In the genomic region with DNA sequence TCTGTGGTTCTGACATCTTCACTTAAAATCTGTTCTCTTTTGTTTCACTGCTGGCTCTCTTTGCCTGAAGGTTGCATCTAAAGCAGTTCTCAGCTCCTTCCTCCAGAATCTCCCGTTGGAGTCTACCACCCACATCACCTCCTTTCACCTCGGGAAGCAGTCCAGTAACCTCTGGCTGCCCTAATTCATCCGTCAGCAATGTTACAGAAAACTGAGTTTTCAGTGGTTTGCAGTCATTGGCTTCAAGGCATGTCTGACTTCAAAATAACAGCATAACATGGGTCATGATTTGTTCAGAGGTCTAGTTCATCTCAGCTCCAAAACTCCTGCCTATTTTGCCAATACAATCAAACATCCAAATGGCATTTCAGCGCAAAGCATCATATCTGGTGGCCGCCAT, we compare ENCODE assay signal across 33 cellular contexts.
"Had no signal": no experiment of that assay in that cellular context is flagged by ENCODE, and none has a peak within 500 bp of the region (broad histone marks: within the 10 kb centered on the region; RNA-seq: fewer than 3 reads in every experiment).

No MANE protein-coding gene starts in this region.

- FAIRE-seq: astrocyte, bronchial epithelial cell, endometrium had no signal

- H3K4me1 Mint-ChIP-seq: activated CD4-positive, alpha-beta memory T cell treated with anti-CD3 and anti-CD28 coated beads, Interleukin-2, amount 10 ng/mL, durations not matched to agents 7 days and 5 days; activated CD4-positive, alpha-beta T cell treated with anti-CD3 and anti-CD28 coated beads, Interleukin-2, amount 10 ng/mL, durations not matched to agents 7 days and 5 days; T-helper 17 cell had no signal

- H3K4me3 Mint-ChIP-seq: activated CD4-positive, alpha-beta memory T cell treated with anti-CD3 and anti-CD28 coated beads, Interleukin-2, amount 10 ng/mL, durations not matched to agents 7 days and 5 days; activated CD4-positive, alpha-beta T cell treated with anti-CD3 and anti-CD28 coated beads, Interleukin-2, amount 10 ng/mL, durations not matched to agents 7 days and 5 days; activated naive CD8-positive, alpha-beta T cell; activated T-cell treated with anti-CD3 and anti-CD28 coated beads, Interleukin-2, amount 50 U/mL, for 24 hours; activated T-cell treated with anti-CD3 and anti-CD28 coated beads, Interleukin-2, amount 50 U/mL, for 72 hours; T-helper 17 cell; T-helper 2 cell treated with Interferon-gamma antibody and Interleukin-4, amounts not matched to agents 5 μg/mL and 100 μg/mL, for 36 hours had no signal

- ATAC-seq: activated T-cell treated with anti-CD3 and anti-CD28 coated beads, Interleukin-2, amount 50 U/mL, for 72 hours; esophagus mucosa; foreskin keratinocyte; gastrocnemius medialis; heart left ventricle; T-helper 17 cell had no signal

- H3K4me1 ChIP-seq: colonic mucosa, foreskin keratinocyte, gastrocnemius medialis had no signal

- H3K36me3 Mint-ChIP-seq: activated naive CD8-positive, alpha-beta T cell had no signal

- H3K27ac ChIP-seq: brain microvascular endothelial cell, colonic mucosa, foreskin keratinocyte, gastrocnemius medialis, heart left ventricle, WERI-Rb-1 had no signal

- H3K36me3 ChIP-seq: brain microvascular endothelial cell, colonic mucosa had no signal

- H3K27me3 ChIP-seq: brain microvascular endothelial cell, colonic mucosa, foreskin keratinocyte, gastrocnemius medialis, heart left ventricle had no signal

- H3K27ac Mint-ChIP-seq: activated CD4-positive, alpha-beta memory T cell treated with anti-CD3 and anti-CD28 coated beads, Interleukin-2, amount 10 ng/mL, durations not matched to agents 7 days and 5 days; activated CD4-positive, alpha-beta T cell treated with anti-CD3 and anti-CD28 coated beads, Interleukin-2, amount 10 ng/mL, durations not matched to agents 7 days and 5 days; activated naive CD8-positive, alpha-beta T cell; activated T-cell treated with anti-CD3 and anti-CD28 coated beads, Interleukin-2, amount 50 U/mL, for 24 hours; activated T-cell treated with anti-CD3 and anti-CD28 coated beads, Interleukin-2, amount 50 U/mL, for 72 hours; T-helper 17 cell; T-helper 2 cell treated with Interferon-gamma antibody and Interleukin-4, amounts not matched to agents 5 μg/mL and 100 μg/mL, for 36 hours had no signal

- H3K27me3 Mint-ChIP-seq: activated CD4-positive, alpha-beta memory T cell treated with anti-CD3 and anti-CD28 coated beads, Interleukin-2, amount 10 ng/mL, durations not matched to agents 7 days and 5 days; activated CD4-positive, alpha-beta T cell treated with anti-CD3 and anti-CD28 coated beads, Interleukin-2, amount 10 ng/mL, durations not matched to agents 7 days and 5 days; activated naive CD8-positive, alpha-beta T cell; activated T-cell treated with anti-CD3 and anti-CD28 coated beads, Interleukin-2, amount 50 U/mL, for 24 hours had no signal

- H3K4me3 ChIP-seq: colonic mucosa, gastrocnemius medialis, heart left ventricle had no signal

- H3K9me3 ChIP-seq: colonic mucosa, gastrocnemius medialis, heart left ventricle had no signal

- H3K9me3 Mint-ChIP-seq: activated CD4-positive, alpha-beta memory T cell treated with anti-CD3 and anti-CD28 coated beads, Interleukin-2, amount 10 ng/mL, durations not matched to agents 7 days and 5 days; activated CD4-positive, alpha-beta T cell treated with anti-CD3 and anti-CD28 coated beads, Interleukin-2, amount 10 ng/mL, durations not matched to agents 7 days and 5 days; activated T-cell treated with anti-CD3 and anti-CD28 coated beads, Interleukin-2, amount 50 U/mL, for 24 hours; activated T-cell treated with anti-CD3 and anti-CD28 coated beads, Interleukin-2, amount 50 U/mL, for 72 hours; T-helper 2 cell treated with Interferon-gamma antibody and Interleukin-4, amounts not matched to agents 5 μg/mL and 100 μg/mL, for 36 hours had no signal

- DNase-seq: activated CD4-positive, alpha-beta memory T cell treated with anti-CD3 and anti-CD28 coated beads, Interleukin-2, amount 10 ng/mL, durations not matched to agents 7 days and 5 days; activated CD4-positive, alpha-beta T cell treated with anti-CD3 and anti-CD28 coated beads for 1 hour; activated CD4-positive, alpha-beta T cell treated with anti-CD3 and anti-CD28 coated beads for 4 hours; activated CD4-positive, alpha-beta T cell treated with anti-CD3 and anti-CD28 coated beads, Interleukin-2, amount 10 ng/mL, durations not matched to agents 7 days and 5 days; activated CD4-positive, alpha-beta T cell treated with anti-CD3 and anti-CD28 coated beads, Interleukin-2, amount 50 U/mL, for 4 hours; activated CD4-positive, CD25-positive, alpha-beta regulatory T cell; activated CD8-positive, alpha-beta memory T cell treated with anti-CD3 and anti-CD28 coated beads, Interleukin-2, amount 50 U/mL, for 48 hours; activated gamma-delta T cell treated with Interleukin-2 at 50 U/mL for 16 hours; activated naive CD4-positive, alpha-beta T cell treated with anti-CD3 and anti-CD28 coated beads, Interleukin-2, amount 50 U/mL, for 16 hours; activated naive CD4-positive, alpha-beta T cell treated with Interleukin-2 at 50 U/mL for 16 hours; activated T-cell treated with anti-CD3 and anti-CD28 coated beads for 4 hours; activated T-cell treated with anti-CD3 and anti-CD28 coated beads, Interleukin-2, amount 50 U/mL, for 24 hours; activated T-cell treated with anti-CD3 and anti-CD28 coated beads, Interleukin-2, amount 50 U/mL, for 72 hours; amniotic stem cell; anterior cingulate cortex; brain microvascular endothelial cell; caudate nucleus; colonic mucosa; effector CD8-positive, alpha-beta T cell; foreskin keratinocyte; gastrocnemius medialis; glutamatergic neuron; heart left ventricle; T-helper 1 cell; T-helper 17 cell; T1000; WERI-Rb-1 had no signal
